Comparison of ENCODE assay signal across 12 cellular contexts in genomic region chr7:101168412-101169049, GRCh38. TPM values are rescaled to one million over a fixed set of nuclear protein-coding genes. Genes with fewer than 3 reads are reported as not detected.
A peak's percentile ranks its signal among the peaks of the same experiment; 100 is the strongest.
DNase-seq lines count a peak whose midpoint lies in the region; ATAC-seq lines count a peak whose summit lies in the region.
"Had no signal": no experiment of that assay in that cellular context is flagged by ENCODE, and none has a peak within 500 bp of the region (broad histone marks: within the 10 kb centered on the region; RNA-seq: fewer than 3 reads in every experiment).

No MANE protein-coding gene starts in this region.

- H3K4me1 Mint-ChIP-seq in activated naive CD4-positive, alpha-beta T cell treated with anti-CD3 and anti-CD28 coated beads, Interleukin-2, amount 10 ng/mL, durations not matched to agents 7 days and 5 days = peaks cover 69% of the 10 kb centered on the region
- peaks cover 50% of the 10 kb centered on the region for H3K4me1 Mint-ChIP-seq in activated T-helper 17 cell treated with anti-CD3 and anti-CD28 coated beads, Interleukin-2, amount 50 U/mL, for 72 hours

- no peak for ATAC-seq in activated T-helper 17 cell treated with anti-CD3 and anti-CD28 coated beads, Interleukin-2, amount 50 U/mL, for 72 hours (replicated peaks)
- no peak for ATAC-seq in GM18867 (IDR thresholded peaks at IDR 0.05; ENCODE audit: unreplicated experiment)

- no peak overlapping the region for H3K27ac Mint-ChIP-seq in activated naive CD4-positive, alpha-beta T cell treated with anti-CD3 and anti-CD28 coated beads, Interleukin-2, amount 10 ng/mL, durations not matched to agents 7 days and 5 days
- no peak overlapping the region for H3K27ac Mint-ChIP-seq in activated T-helper 17 cell treated with anti-CD3 and anti-CD28 coated beads, Interleukin-2, amount 50 U/mL, for 72 hours

- peaks cover 5% of the 10 kb centered on the region for H3K36me3 Mint-ChIP-seq in activated naive CD4-positive, alpha-beta T cell treated with anti-CD3 and anti-CD28 coated beads, Interleukin-2, amount 10 ng/mL, durations not matched to agents 7 days and 5 days
- peaks cover 11% of the 10 kb centered on the region for H3K36me3 Mint-ChIP-seq in activated T-helper 17 cell treated with anti-CD3 and anti-CD28 coated beads, Interleukin-2, amount 50 U/mL, for 72 hours (ENCODE audit: low read depth)

- peaks cover 100% of the 10 kb centered on the region for H3K27me3 Mint-ChIP-seq in activated naive CD4-positive, alpha-beta T cell treated with anti-CD3 and anti-CD28 coated beads, Interleukin-2, amount 10 ng/mL, durations not matched to agents 7 days and 5 days
- peaks cover 56% of the 10 kb centered on the region for H3K27me3 Mint-ChIP-seq in activated T-helper 17 cell treated with anti-CD3 and anti-CD28 coated beads, Interleukin-2, amount 50 U/mL, for 72 hours

- CTCF ChIA-PET in activated naive CD4-positive, alpha-beta T cell treated with anti-CD3 and anti-CD28 coated beads, Interleukin-2, amount 10 ng/mL, durations not matched to agents 7 days and 5 days (lab: Charles Lee) = interaction anchor here (0.9 to 1.8 kb wide), 2 partner anchors 25 to 26 kb away, joined by 3 to 14 read pairs; no protein-coding TSS in a partner anchor

- H3K9me3 Mint-ChIP-seq in activated naive CD4-positive, alpha-beta T cell treated with anti-CD3 and anti-CD28 coated beads, Interleukin-2, amount 10 ng/mL, durations not matched to agents 7 days and 5 days = no peaks in the 10 kb centered on the region
- H3K9me3 Mint-ChIP-seq in activated T-helper 17 cell treated with anti-CD3 and anti-CD28 coated beads, Interleukin-2, amount 50 U/mL, for 72 hours = no peaks in the 10 kb centered on the region

- H3K4me3 Mint-ChIP-seq in activated naive CD4-positive, alpha-beta T cell treated with anti-CD3 and anti-CD28 coated beads, Interleukin-2, amount 10 ng/mL, durations not matched to agents 7 days and 5 days = no peak overlapping the region
- H3K4me3 Mint-ChIP-seq in activated T-helper 17 cell treated with anti-CD3 and anti-CD28 coated beads, Interleukin-2, amount 50 U/mL, for 72 hours = peak overlapping the region; percentile 54

- peak; percentile 10 for DNase-seq in activated naive CD4-positive, alpha-beta T cell treated with Interleukin-2 at 50 U/mL for 16 hours
- no peak for DNase-seq in activated naive CD4-positive, alpha-beta T cell treated with anti-CD3 and anti-CD28 coated beads, Interleukin-2, amount 10 ng/mL, durations not matched to agents 7 days and 5 days
- DNase-seq in stimulated activated CD8-positive, alpha-beta memory T cell treated with anti-CD3 and anti-CD28 coated beads, Interleukin-4, amount 100 ng/mL, for 48 hours = peak; percentile 42
- DNase-seq in islet precursor cell = no peak
- DNase-seq: central memory CD4-positive, alpha-beta T cell; EL; NCI-H187 treated with DMSO at 0.1 percent for 48 hours; NCI-H748 treated with DMSO at 0.1 percent for 48 hours; SHP77 had no signal

RNA-seq across cellular contexts. Expression of gene VGF, which starts 3.2 kb away (rescaled TPM):
- under 1 TPM; 0.13 to 0.48 TPM for total RNA-seq in activated T-helper 17 cell treated with anti-CD3 and anti-CD28 coated beads, Interleukin-2, amount 50 U/mL, for 72 hours

RNA-seq across cellular contexts. Expression of gene NAT16, which starts 11.6 kb away (rescaled TPM):
- total RNA-seq in activated T-helper 17 cell treated with anti-CD3 and anti-CD28 coated beads, Interleukin-2, amount 50 U/mL, for 72 hours = not detected

RNA-seq across cellular contexts. Expression of gene AP1S1, which starts 14.3 kb away (rescaled TPM):
- total RNA-seq in activated T-helper 17 cell treated with anti-CD3 and anti-CD28 coated beads, Interleukin-2, amount 50 U/mL, for 72 hours = 10 to 100 TPM; 27.4 to 59.8 TPM

RNA-seq across cellular contexts. Expression of gene MOGAT3, which starts 32.3 kb away (rescaled TPM):
- total RNA-seq in activated T-helper 17 cell treated with anti-CD3 and anti-CD28 coated beads, Interleukin-2, amount 50 U/mL, for 72 hours = not detected
- total RNA-seq: epithelial cell of proximal tubule had no signal

RNA-seq across cellular contexts. Expression of gene SERPINE1, which starts 41.6 kb away (rescaled TPM):
- total RNA-seq in activated T-helper 17 cell treated with anti-CD3 and anti-CD28 coated beads, Interleukin-2, amount 50 U/mL, for 72 hours = 1 to 10 TPM in 1 of 2 donors, under 1 TPM in 1; 0.30 to 4.5 TPM

Comparison
In these comparisons a context has a peak if more than half of its experiments do, and no peak if none do; other contexts are left out.
1. DNase-seq: peak in activated naive CD4-positive, alpha-beta T cell treated with Interleukin-2 at 50 U/mL for 16 hours (single experiment) and stimulated activated CD8-positive, alpha-beta memory T cell treated with anti-CD3 and anti-CD28 coated beads, Interleukin-4, amount 100 ng/mL, for 48 hours (single experiment); none in activated naive CD4-positive, alpha-beta T cell treated with anti-CD3 and anti-CD28 coated beads, Interleukin-2, amount 10 ng/mL, durations not matched to agents 7 days and 5 days (single experiment) and islet precursor cell (single experiment).